ENCODE assay signal across 12 cellular contexts in the genomic region with DNA sequence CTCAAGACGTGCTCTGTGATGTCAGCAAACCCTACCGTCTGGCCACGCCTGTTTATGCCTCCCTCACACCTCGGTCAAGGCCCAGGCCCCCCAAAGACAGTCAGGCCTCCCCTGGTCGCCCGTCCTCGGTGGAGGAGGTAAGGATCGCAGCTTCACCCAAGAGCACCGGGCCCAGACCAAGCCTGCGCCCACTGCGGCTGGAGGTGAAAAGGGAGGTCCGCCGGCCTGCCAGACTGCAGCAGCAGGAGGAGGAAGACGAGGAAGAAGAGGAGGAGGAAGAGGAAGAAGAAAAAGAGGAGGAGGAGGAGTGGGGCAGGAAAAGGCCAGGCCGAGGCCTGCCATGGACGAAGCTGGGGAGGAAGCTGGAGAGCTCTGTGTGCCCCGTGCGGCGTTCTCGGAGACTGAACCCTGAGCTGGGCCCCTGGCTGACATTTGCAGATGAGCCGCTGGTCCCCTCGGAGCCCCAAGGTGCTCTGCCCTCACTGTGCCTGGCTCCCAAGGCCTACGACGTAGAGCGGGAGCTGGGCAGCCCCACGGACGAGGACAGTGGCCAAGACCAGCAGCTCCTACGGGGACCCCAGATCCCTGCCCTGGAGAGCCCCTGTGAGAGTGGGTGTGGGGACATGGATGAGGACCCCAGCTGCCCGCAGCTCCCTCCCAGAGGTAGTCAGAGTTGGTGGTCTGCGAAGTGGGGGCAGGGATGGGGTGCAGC.
"Had no signal": no experiment of that assay in that cellular context is flagged by ENCODE, and none has a peak within 500 bp of the region (broad histone marks: within the 10 kb centered on the region; RNA-seq: fewer than 3 reads in every experiment).

No MANE protein-coding gene starts in this region.

- H3K27me3 Mint-ChIP-seq: IgD-negative memory B cell had no signal

- H3K9me3 Mint-ChIP-seq: IgD-negative memory B cell had no signal

- H3K27ac Mint-ChIP-seq: IgD-negative memory B cell had no signal

- H3K4me3 Mint-ChIP-seq: IgD-negative memory B cell had no signal

- DNase-seq: NCI-H1048, NCI-H1105, NCI-H1436 treated with DMSO at 0.1 percent for 48 hours, NCI-H1694, NCI-H187 treated with DMSO at 0.1 percent for 48 hours, NCI-H2029 treated with DMSO at 0.1 percent for 48 hours, NCI-H2171 treated with DMSO at 0.1 percent for 48 hours, NCI-H345, NCI-H446 treated with DMSO at 0.1 percent for 48 hours, NCI-H774, PC-3 had no signal
